ENCODE assay signal across 20 cellular contexts in the genomic region with DNA sequence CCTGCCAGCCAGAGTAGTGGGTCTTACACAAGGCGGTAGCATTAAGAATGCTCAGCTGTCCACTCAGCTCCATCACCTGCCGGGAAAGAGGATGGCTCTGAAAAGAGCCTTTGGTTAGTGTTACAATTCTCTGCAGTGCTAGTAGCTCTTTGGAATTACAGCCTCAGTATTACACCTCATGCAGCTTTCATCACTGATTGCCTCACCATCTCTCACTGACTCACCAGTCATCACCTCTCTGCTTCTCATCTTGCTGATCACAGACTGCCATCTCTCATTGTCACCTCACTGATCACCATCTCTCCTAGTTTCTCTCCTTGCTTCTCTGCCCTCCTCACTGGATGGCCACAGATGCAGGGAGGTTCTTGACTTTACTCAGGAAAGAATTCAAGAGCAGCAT.
"Had no signal": no experiment of that assay in that cellular context is flagged by ENCODE, and none has a peak within 500 bp of the region (broad histone marks: within the 10 kb centered on the region; RNA-seq: fewer than 3 reads in every experiment).

No MANE protein-coding gene starts in this region.

- DNase-seq: activated CD4-positive, alpha-beta T cell treated with anti-CD3 and anti-CD28 coated beads, Interleukin-2, amount 10 ng/mL, durations not matched to agents 7 days and 5 days; activated CD8-positive, alpha-beta T cell treated with anti-CD3 and anti-CD28 coated beads, Interleukin-2, amount 10 ng/mL, durations not matched to agents 7 days and 5 days; activated naive CD4-positive, alpha-beta T cell treated with anti-CD3 and anti-CD28 coated beads for 36 hours; activated T-cell treated with anti-CD3 and anti-CD28 coated beads, Interleukin-2, amount 50 U/mL, for 24 hours; anterior cingulate cortex; foreskin melanocyte; left cardiac atrium; lower lobe of right lung; nephron progenitor cell; occipital lobe; posterior cingulate gyrus; retina; stimulated activated CD4-positive, alpha-beta T cell treated with anti-CD3 and anti-CD28 coated beads, Interleukin-1b, Interleukin-23, amount 100 ng/mL, for 48 hours; stimulated activated CD8-positive, alpha-beta memory T cell treated with anti-CD3 and anti-CD28 coated beads, Interleukin-4, amount 100 ng/mL, for 48 hours; stimulated activated naive CD4-positive, alpha-beta T cell treated with Interleukin-2 at 50 U/mL for 16 hours; T-helper 1 cell; T1000; upper lobe of right lung had no signal

- H3K4me3 ChIP-seq: coronary artery, lower lobe of right lung, upper lobe of right lung had no signal

- ATAC-seq: activated CD4-positive, CD25-positive, alpha-beta regulatory T cell treated with anti-CD3 and anti-CD28 coated beads, Interleukin-2, amount 50 U/mL, for 24 hours; activated CD8-positive, alpha-beta T cell treated with anti-CD3 and anti-CD28 coated beads, Interleukin-2, amount 10 ng/mL, durations not matched to agents 7 days and 5 days; lower lobe of right lung; upper lobe of right lung had no signal
